13 cellular contexts compared by ENCODE assay signal in genomic region chr12:89521348-89522238, GRCh38. TPM values are rescaled to one million over a fixed set of nuclear protein-coding genes. Genes with fewer than 3 reads are reported as not detected.
A peak's percentile ranks its signal among the peaks of the same experiment; 100 is the strongest.
DNase-seq lines count a peak whose midpoint lies in the region; ATAC-seq, FAIRE-seq and TF ChIP-seq lines count a peak whose summit lies in the region.
"Had no signal": no experiment of that assay in that cellular context is flagged by ENCODE, and none has a peak within 500 bp of the region (broad histone marks: within the 10 kb centered on the region; RNA-seq: fewer than 3 reads in every experiment).

No MANE protein-coding gene starts in this region.

- peak overlapping the region; percentile 48 for H3K4me2 ChIP-seq in astrocyte (ENCODE audit: low read length)

- H3K9me3 ChIP-seq in AG04450 (ENCODE audit: control insufficient read depth, insufficient read depth, low read length) (no peaks in the 10 kb centered on the region; the same call in 1 of the 2 replicates), astrocyte (ENCODE audit: insufficient read depth, low read depth, low read length) (no peaks in the 10 kb centered on the region)
- H3K9me3 ChIP-seq: SJSA1 had no signal

- H2AFZ ChIP-seq in astrocyte (ENCODE audit: low read depth, low read length): no peak overlapping the region

- no peak overlapping the region for H3K27ac ChIP-seq in AG04450 (ENCODE audit: low read depth, low read length)
- H3K27ac ChIP-seq in astrocyte (ENCODE audit: low read depth, low read length): no peak overlapping the region
- H3K27ac ChIP-seq: epithelial cell of prostate, SJSA1 had no signal

- peaks cover 18% of the 10 kb centered on the region for H3K4me1 Mint-ChIP-seq in astrocyte (ENCODE audit: low read depth, unreplicated experiment)
- H3K4me1 Mint-ChIP-seq in memory B cell: peaks cover 29% of the 10 kb centered on the region

- peaks cover 11% of the 10 kb centered on the region for H3K36me3 Mint-ChIP-seq in astrocyte (ENCODE audit: low read depth, unreplicated experiment)
- peaks cover 9% of the 10 kb centered on the region for H3K36me3 Mint-ChIP-seq in memory B cell

- FAIRE-seq in astrocyte (lab: Jason Lieb, UNC): no peak

- DNase-seq in AG04450 (ENCODE audit: low read depth, low spot score): no peak
- DNase-seq in HT-29 (ENCODE audit: low spot score): peak; percentile 27
- DNase-seq in astrocyte (ENCODE audit: low read depth): no peak
- DNase-seq in memory B cell (ENCODE audit: low spot score in 2 of 2): no peak
- no peak for DNase-seq in NOMO-1 treated with dmso at 0.1 percent for 144 hours (lab: John Stamatoyannopoulos, UW; ENCODE audit: unreplicated experiment)
- no peak for DNase-seq in anterior cingulate cortex (lab: John Stamatoyannopoulos, UW)
- DNase-seq: activated effector memory CD4-positive, alpha-beta T cell treated with anti-CD3 and anti-CD28 coated beads, Interleukin-2, amount 50 U/mL, for 16 hours; left colon; NCI-H2171 had no signal

- peak overlapping the region; percentile 61 for H3K4me3 Mint-ChIP-seq in astrocyte (ENCODE audit: unreplicated experiment)
- peak overlapping the region; percentile 52 for H3K4me3 Mint-ChIP-seq in memory B cell

- peaks cover 8% of the 10 kb centered on the region for H3K4me1 ChIP-seq in astrocyte (ENCODE audit: insufficient read depth, low read length)

- H3K9me3 Mint-ChIP-seq in astrocyte (ENCODE audit: unreplicated experiment): no peaks in the 10 kb centered on the region
- H3K9me3 Mint-ChIP-seq in memory B cell: no peaks in the 10 kb centered on the region

- no peak for ATAC-seq in memory B cell (ENCODE audit: low read depth)
- no peak for ATAC-seq in GM21529 (IDR thresholded peaks at IDR 0.05; ENCODE audit: unreplicated experiment)
- ATAC-seq in GM18868 (IDR thresholded peaks at IDR 0.05; ENCODE audit: unreplicated experiment): no peak
- ATAC-seq: left colon had no signal

- no peak for TF ChIP-seq CTCF in AG04450 (IDR thresholded peaks at IDR 0.05; ENCODE audit: low read depth, low read length)
- no peak for TF ChIP-seq CTCF in astrocyte (IDR thresholded peaks at IDR 0.05; ENCODE audit: insufficient read depth, low read depth, low read length)

- H3K27me3 ChIP-seq in AG04450 (ENCODE audit: control insufficient read depth, insufficient read depth, low read length) (no peaks in the 10 kb centered on the region), astrocyte (ENCODE audit: insufficient read depth, low read length) (no peaks in the 10 kb centered on the region)
- H3K27me3 ChIP-seq: SJSA1 had no signal

- H3K4me3 ChIP-seq in AG04450 (ENCODE audit: low read depth, low read length) (peak overlapping the region; percentile 43), astrocyte (ENCODE audit: insufficient read depth, low read depth, low read length) (no peak overlapping the region)
- H3K4me3 ChIP-seq: SJSA1 had no signal

- peaks cover 3% of the 10 kb centered on the region for H4K20me1 ChIP-seq in astrocyte (ENCODE audit: insufficient read depth, low read length)

- H3K27me3 Mint-ChIP-seq in astrocyte (ENCODE audit: low read depth, unreplicated experiment): no peaks in the 10 kb centered on the region
- H3K27me3 Mint-ChIP-seq in memory B cell: no peaks in the 10 kb centered on the region

- POLR2A ChIA-PET in AG04450 (lab: Yijun Ruan, JAX): no interaction called here

- H3K79me2 ChIP-seq in astrocyte (ENCODE audit: insufficient read depth, low read length): peaks cover 34% of the 10 kb centered on the region

- no peak overlapping the region for H3K27ac Mint-ChIP-seq in astrocyte (ENCODE audit: unreplicated experiment)
- no peak overlapping the region for H3K27ac Mint-ChIP-seq in memory B cell

- CTCF ChIA-PET in AG04450 (lab: Charles Lee): interaction anchor here (0.5 to 4.8 kb wide), 10 partner anchors 9 to 1145 kb away, joined by 3 to 78 read pairs (median 4); no protein-coding TSS in a partner anchor

- H3K9ac ChIP-seq in astrocyte (ENCODE audit: low read length): no peak overlapping the region

- no peaks in the 10 kb centered on the region for H3K36me3 ChIP-seq in astrocyte (ENCODE audit: insufficient read depth, low read length)

RNA-seq across cellular contexts. Expression of gene GALNT4, which starts 3.0 kb away (rescaled TPM):
- polyA plus RNA-seq in AG04450 (2011; rRNA removed): 5.3 and 7.3 TPM in 2 replicates
- polyA minus RNA-seq in AG04450 (2011; rRNA and poly(A)+ RNA removed): 3.7 and 6.3 TPM in 2 replicates
- 5.7 and 6.7 TPM in 2 replicates for total RNA-seq in HT-29 (2014; rRNA removed; shearing (Covaris generic))
- 6.2 and 6.9 TPM in 2 replicates for total RNA-seq in astrocyte

RNA-seq across cellular contexts. Expression of gene POC1B, which starts 4.3 kb away (rescaled TPM):
- 9.3 and 11.9 TPM in 2 replicates for polyA plus RNA-seq in AG04450 (2011; rRNA removed)
- polyA minus RNA-seq in AG04450 (2011; rRNA and poly(A)+ RNA removed): 6.9 and 15.8 TPM in 2 replicates
- total RNA-seq in HT-29 (2014; rRNA removed; shearing (Covaris generic)): 7.8 and 9.6 TPM in 2 replicates
- 10.6 and 12.3 TPM in 2 replicates for total RNA-seq in astrocyte
